ENCODE assay signal across 17 cellular contexts in genomic region chr3:8903191-8903590, GRCh38.
DNase-seq lines count a peak whose midpoint lies in the region; ATAC-seq and TF ChIP-seq lines count a peak whose summit lies in the region.
"Had no signal": no experiment of that assay in that cellular context is flagged by ENCODE, and none has a peak within 500 bp of the region (broad histone marks: within the 10 kb centered on the region; RNA-seq: fewer than 3 reads in every experiment).

No MANE protein-coding gene starts in this region.

- H3K4me3 Mint-ChIP-seq in osteocyte (ENCODE audit: unreplicated experiment) = no peak overlapping the region
- H3K4me3 Mint-ChIP-seq: CD8-positive, alpha-beta memory T cell had no signal

- CTCF ChIA-PET in PC-3 (lab: Charles Lee) = no interaction called here

- H3K9me3 ChIP-seq in PC-3 (ENCODE audit: low read length) = no peaks in the 10 kb centered on the region
- H3K9me3 ChIP-seq: HAP-1 had no signal

- no peak overlapping the region for H3K9ac ChIP-seq in PC-3 (ENCODE audit: low read length)
- H3K9ac ChIP-seq: GM23248 had no signal

- peaks cover 36% of the 10 kb centered on the region for H3K4me1 Mint-ChIP-seq in osteocyte (ENCODE audit: unreplicated experiment)
- H3K4me1 Mint-ChIP-seq: CD8-positive, alpha-beta memory T cell had no signal

- H3K4me3 ChIP-seq in brain microvascular endothelial cell (ENCODE audit: low read depth, low read length) (no peak overlapping the region), PC-3 (ENCODE audit: low read length) (no peak overlapping the region)
- H3K4me3 ChIP-seq: GM23248, HAP-1 had no signal

- BruUV-seq in PC-3 (replicated peaks; lab: Mats Ljungman, UMichigan) = no TSS peak

- DNase-seq in ELR (ENCODE audit: low read depth) (peak; percentile 54), NCI-H226 (peak; percentile 59), brain microvascular endothelial cell (no peak), osteocyte (ENCODE audit: extremely low spot score, unreplicated experiment) (no peak), PC-3 (no peak)
- DNase-seq: CD8-positive, alpha-beta memory T cell; GM23248; KG1; NCI-H1092 treated with DMSO at 0.1 percent for 48 hours; NCI-H146; NCI-H2029; NCI-H524 treated with DMSO at 0.1 percent for 48 hours; NCI-H82 had no signal

- H2AFZ ChIP-seq in PC-3 (ENCODE audit: low read length) = no peak overlapping the region
- H2AFZ ChIP-seq: GM23248 had no signal

- no peak for TF ChIP-seq CTCF in brain microvascular endothelial cell (IDR thresholded peaks at IDR 0.05; ENCODE audit: low read depth, low read length, missing control alignments)
- TF ChIP-seq CTCF in osteocyte (IDR thresholded peaks at IDR 0.05) = no peak
- TF ChIP-seq CTCF in PC-3 (conservative IDR thresholded peaks at IDR 0.05; ENCODE audit: low read depth, low read length) = no peak

- no peaks in the 10 kb centered on the region for H3K9me2 ChIP-seq in PC-3 (replicated peaks; ENCODE audit: low read length)

- H3F3A ChIP-seq in PC-3 (ENCODE audit: low read length, unreplicated experiment) = no peaks in the 10 kb centered on the region

- peaks cover 25% of the 10 kb centered on the region for H3K36me3 Mint-ChIP-seq in osteocyte (ENCODE audit: unreplicated experiment)

- ATAC-seq in HG03135 (IDR thresholded peaks at IDR 0.05; ENCODE audit: unreplicated experiment) (no peak), PC-3 (no peak), GM19328 (IDR thresholded peaks at IDR 0.05; ENCODE audit: unreplicated experiment) (no peak)
- ATAC-seq: Right ventricle myocardium inferior had no signal

- no peaks in the 10 kb centered on the region for H3K4me1 ChIP-seq in PC-3 (ENCODE audit: insufficient read depth, low read length)

- H3K27me3 ChIP-seq in brain microvascular endothelial cell (replicated peaks) = no peaks in the 10 kb centered on the region
- H3K27me3 ChIP-seq in PC-3 (ENCODE audit: low read length) = no peaks in the 10 kb centered on the region

- peak overlapping the region; percentile 19 for H3K27ac ChIP-seq in brain microvascular endothelial cell
- H3K27ac ChIP-seq in PC-3 (ENCODE audit: low read length) = no peak overlapping the region
- H3K27ac ChIP-seq: GM23248 had no signal

- in situ Hi-C loops in brain microvascular endothelial cell (cut with HindIII; ENCODE audit: low pct_ligation_motif_present, low sequenced_read_pairs) = no loop called here

- H4K20me1 ChIP-seq in PC-3 (ENCODE audit: low read length) = no peaks in the 10 kb centered on the region

- intact Hi-C loops in PC-3 (cut with micrococcal nuclease) = loop anchor here (10.0 kb wide), 1 partner anchor 238 kb away; no protein-coding TSS in a partner anchor

- peak overlapping the region; percentile 84 for H3K27ac Mint-ChIP-seq in osteocyte (ENCODE audit: unreplicated experiment)
- H3K27ac Mint-ChIP-seq: CD8-positive, alpha-beta memory T cell had no signal

- H3K79me2 ChIP-seq in PC-3 (ENCODE audit: low read length) = no peaks in the 10 kb centered on the region

- no peak overlapping the region for H3K4me2 ChIP-seq in PC-3 (ENCODE audit: low read length)

- POLR2A ChIA-PET in PC-3 (lab: Charles Lee; ENCODE audit: unreplicated experiment) = no interaction called here

- no peaks in the 10 kb centered on the region for H3K27me3 Mint-ChIP-seq in osteocyte (ENCODE audit: unreplicated experiment)
- H3K27me3 Mint-ChIP-seq: CD8-positive, alpha-beta memory T cell had no signal

- no peaks in the 10 kb centered on the region for H3K36me3 ChIP-seq in brain microvascular endothelial cell (replicated peaks)
- peaks cover 40% of the 10 kb centered on the region for H3K36me3 ChIP-seq in PC-3 (ENCODE audit: low read depth, low read length)

- H3K9me3 Mint-ChIP-seq in osteocyte (ENCODE audit: unreplicated experiment) = peaks cover 5% of the 10 kb centered on the region
- H3K9me3 Mint-ChIP-seq: CD8-positive, alpha-beta memory T cell had no signal

Comparison
In these comparisons a context has a peak if more than half of its experiments do, and no peak if none do; other contexts are left out.
1. DNase-seq: peak in ELR (single experiment) and NCI-H226 (single experiment); none in brain microvascular endothelial cell (single experiment), osteocyte (single experiment) and PC-3 (single experiment).